ENCODE assay signal across 16 cellular contexts in the genomic region with DNA sequence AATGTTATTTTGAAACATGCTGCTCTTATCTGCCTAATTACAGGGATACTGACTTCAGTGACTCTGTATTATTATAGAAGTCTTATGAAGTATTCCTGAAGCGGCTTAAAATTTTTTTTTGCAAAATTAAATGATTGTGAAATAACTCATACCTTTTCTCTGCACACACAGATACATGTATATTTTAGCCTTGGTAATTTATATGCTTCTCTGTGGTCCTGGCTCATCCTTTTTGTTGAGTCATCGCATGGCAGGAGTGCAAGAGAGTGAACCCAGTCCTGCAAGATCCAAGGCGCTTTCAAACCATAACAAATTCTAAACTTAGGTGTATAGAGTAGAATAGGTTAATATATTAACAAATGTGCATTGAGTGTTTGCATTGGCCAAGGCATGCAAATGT. TPM values are rescaled to one million over a fixed set of nuclear protein-coding genes. Genes with fewer than 3 reads are reported as not detected.
A peak's percentile ranks its signal among the peaks of the same experiment; 100 is the strongest.
DNase-seq lines count a peak whose midpoint lies in the region; ATAC-seq, FAIRE-seq and TF ChIP-seq lines count a peak whose summit lies in the region.
"Had no signal": no experiment of that assay in that cellular context is flagged by ENCODE, and none has a peak within 500 bp of the region (broad histone marks: within the 10 kb centered on the region; RNA-seq: fewer than 3 reads in every experiment).

No MANE protein-coding gene starts in this region.

- no peaks in the 10 kb centered on the region for H3K9me3 ChIP-seq in SK-N-SH
- no peaks in the 10 kb centered on the region for H3K9me3 ChIP-seq in uterus
- H3K9me3 ChIP-seq in trophoblast cell (ENCODE audit: insufficient read depth, low read depth, low read length), result no peaks in the 10 kb centered on the region
- H3K9me3 ChIP-seq: tibial nerve had no signal

- POLR2A ChIA-PET in SK-N-SH (lab: Yijun Ruan, JAX), result no interaction called here

- H3K4ac ChIP-seq in trophoblast cell (ENCODE audit: low read depth, low read length), result no peak overlapping the region

- H3K9me3 Mint-ChIP-seq in activated naive CD4-positive, alpha-beta T cell treated with anti-CD3 and anti-CD28 coated beads, Interleukin-2, amount 50 U/mL, for 24 hours, result no peaks in the 10 kb centered on the region
- H3K9me3 Mint-ChIP-seq in activated naive CD4-positive, alpha-beta T cell treated with anti-CD3 and anti-CD28 coated beads, Interleukin-2, amount 10 ng/mL, durations not matched to agents 7 days and 5 days, result no peaks in the 10 kb centered on the region
- no peaks in the 10 kb centered on the region for H3K9me3 Mint-ChIP-seq in stimulated activated effector memory CD8-positive, alpha-beta T cell treated with anti-CD3 and anti-CD28 coated beads, Interleukin-12 subunit alpha, Interleukin-12 subunit beta, amount 100 ng/mL, for 72 hours
- H3K9me3 Mint-ChIP-seq: activated naive CD8-positive, alpha-beta T cell treated with anti-CD3 and anti-CD28 coated beads, Interleukin-2, amount 10 ng/mL, durations not matched to agents 7 days and 5 days had no signal

- no peak for TF ChIP-seq EP300 in SK-N-SH (IDR thresholded peaks at IDR 0.05; ENCODE audit: borderline replicate concordance in 1 of 2, low read depth in 1 of 2, low read length in 1 of 2)

- no peak overlapping the region for H2BK5ac ChIP-seq in trophoblast cell (ENCODE audit: low read depth, low read length, poor library complexity)

- H3K79me2 ChIP-seq in SK-N-SH (ENCODE audit: insufficient read depth), result peaks cover 100% of the 10 kb centered on the region
- H3K79me2 ChIP-seq in trophoblast cell (ENCODE audit: control insufficient read depth, insufficient read depth, low read length, poor library complexity), result peaks cover 16% of the 10 kb centered on the region

- H3K14ac ChIP-seq in trophoblast cell (ENCODE audit: low read length), result no peak overlapping the region

- H2BK12ac ChIP-seq in trophoblast cell (ENCODE audit: low read length), result no peak overlapping the region

- H3K27ac ChIP-seq in SK-N-SH (ENCODE audit: low read depth in 2 of 2, low read length in 1 of 2) (peak overlapping the region in 1 of 2 experiments; percentile 32; a peak in 1 of 4 replicates), uterus (no peak overlapping the region), trophoblast cell (ENCODE audit: low read depth, low read length) (no peak overlapping the region)
- H3K27ac ChIP-seq: tibial nerve had no signal

- no peak overlapping the region for H3K4me3 ChIP-seq in SK-N-SH (ENCODE audit: low read depth in 2 of 2, low read length in 1 of 2)
- H3K4me3 ChIP-seq in fibroblast of mammary gland (ENCODE audit: control insufficient read depth, low read depth, low read length), result no peak overlapping the region
- H3K4me3 ChIP-seq in uterus, result no peak overlapping the region
- no peak overlapping the region for H3K4me3 ChIP-seq in trophoblast cell (ENCODE audit: low read depth, low read length)
- H3K4me3 ChIP-seq: tibial nerve had no signal

- no peak overlapping the region for H2AK5ac ChIP-seq in trophoblast cell (ENCODE audit: low read length)

- H3K4me2 ChIP-seq in SK-N-SH, result peak overlapping the region; percentile 27; the same call in 1 of the 2 replicates
- no peak overlapping the region for H3K4me2 ChIP-seq in trophoblast cell (ENCODE audit: low read length)

- peak; percentile 47 for ATAC-seq in stimulated activated effector memory CD8-positive, alpha-beta T cell treated with anti-CD3 and anti-CD28 coated beads, Interleukin-12 subunit alpha, Interleukin-12 subunit beta, amount 100 ng/mL, for 72 hours
- ATAC-seq: activated CD8-positive, alpha-beta memory T cell treated with anti-CD3 and anti-CD28 coated beads, Interleukin-2, amount 10 ng/mL, durations not matched to agents 7 days and 5 days had no signal

- H4K8ac ChIP-seq in trophoblast cell (ENCODE audit: low read depth, low read length), result no peak overlapping the region

- H3K36me3 Mint-ChIP-seq in activated naive CD4-positive, alpha-beta T cell treated with anti-CD3 and anti-CD28 coated beads, Interleukin-2, amount 50 U/mL, for 24 hours, result peaks cover 19% of the 10 kb centered on the region
- peaks cover 34% of the 10 kb centered on the region for H3K36me3 Mint-ChIP-seq in activated naive CD4-positive, alpha-beta T cell treated with anti-CD3 and anti-CD28 coated beads, Interleukin-2, amount 10 ng/mL, durations not matched to agents 7 days and 5 days
- H3K36me3 Mint-ChIP-seq in stimulated activated effector memory CD8-positive, alpha-beta T cell treated with anti-CD3 and anti-CD28 coated beads, Interleukin-12 subunit alpha, Interleukin-12 subunit beta, amount 100 ng/mL, for 72 hours, result peaks cover 95% of the 10 kb centered on the region

- H4K12ac ChIP-seq in trophoblast cell (ENCODE audit: low read depth, low read length), result no peak overlapping the region

- H3K27me3 Mint-ChIP-seq in activated naive CD4-positive, alpha-beta T cell treated with anti-CD3 and anti-CD28 coated beads, Interleukin-2, amount 50 U/mL, for 24 hours, result no peaks in the 10 kb centered on the region
- no peaks in the 10 kb centered on the region for H3K27me3 Mint-ChIP-seq in activated naive CD4-positive, alpha-beta T cell treated with anti-CD3 and anti-CD28 coated beads, Interleukin-2, amount 10 ng/mL, durations not matched to agents 7 days and 5 days
- H3K27me3 Mint-ChIP-seq: activated CD8-positive, alpha-beta memory T cell treated with anti-CD3 and anti-CD28 coated beads, Interleukin-2, amount 10 ng/mL, durations not matched to agents 7 days and 5 days; activated naive CD8-positive, alpha-beta T cell treated with anti-CD3 and anti-CD28 coated beads, Interleukin-2, amount 10 ng/mL, durations not matched to agents 7 days and 5 days had no signal

- H3K18ac ChIP-seq in trophoblast cell (ENCODE audit: low read length), result no peak overlapping the region

- no peaks in the 10 kb centered on the region for H3K9me2 ChIP-seq in SK-N-SH

- 78% methylated on average over 3 of the region's 3 CpGs for WGBS in SK-N-SH (ENCODE audit: low lambda C conversion rate)
- no CpG with 5 or more reads among the region's 3 CpGs for WGBS in trophoblast cell (ENCODE audit: extremely low coverage, insufficient coverage, insufficient read length)

- H3K36me3 ChIP-seq in SK-N-SH (replicated peaks in 1 of 2; ENCODE audit: control insufficient read depth in 1 of 2, insufficient read depth in 2 of 2, low read length in 1 of 2), result peaks cover 21 to 26% of the 10 kb centered on the region in 2 experiments
- no peaks in the 10 kb centered on the region for H3K36me3 ChIP-seq in uterus
- H3K36me3 ChIP-seq in trophoblast cell (ENCODE audit: control insufficient read depth in 1 of 2, insufficient read depth in 2 of 2, low read length in 2 of 2), result peaks cover 7 to 11% of the 10 kb centered on the region in 2 experiments

- TF ChIP-seq CTCF in SK-N-SH (IDR thresholded peaks at IDR 0.05) (no peak), fibroblast of mammary gland (conservative IDR thresholded peaks at IDR 0.05; ENCODE audit: control insufficient read depth, insufficient read depth, low read depth, low read length) (no peak), uterus (IDR thresholded peaks at IDR 0.05) (no peak)

- H3K23ac ChIP-seq in trophoblast cell (ENCODE audit: low read length), result no peak overlapping the region

- peaks cover 19% of the 10 kb centered on the region for H3F3A ChIP-seq in SK-N-SH (replicated peaks; ENCODE audit: insufficient read depth)

- H3K4me3 Mint-ChIP-seq in activated naive CD4-positive, alpha-beta T cell treated with anti-CD3 and anti-CD28 coated beads, Interleukin-2, amount 50 U/mL, for 24 hours, result peak overlapping the region; percentile 30
- no peak overlapping the region for H3K4me3 Mint-ChIP-seq in activated naive CD4-positive, alpha-beta T cell treated with anti-CD3 and anti-CD28 coated beads, Interleukin-2, amount 10 ng/mL, durations not matched to agents 7 days and 5 days
- H3K4me3 Mint-ChIP-seq in stimulated activated effector memory CD8-positive, alpha-beta T cell treated with anti-CD3 and anti-CD28 coated beads, Interleukin-12 subunit alpha, Interleukin-12 subunit beta, amount 100 ng/mL, for 72 hours, result no peak overlapping the region
- H3K4me3 Mint-ChIP-seq: activated CD8-positive, alpha-beta memory T cell treated with anti-CD3 and anti-CD28 coated beads, Interleukin-2, amount 10 ng/mL, durations not matched to agents 7 days and 5 days; activated naive CD8-positive, alpha-beta T cell treated with anti-CD3 and anti-CD28 coated beads, Interleukin-2, amount 10 ng/mL, durations not matched to agents 7 days and 5 days had no signal

- DNase-seq in activated naive CD4-positive, alpha-beta T cell treated with anti-CD3 and anti-CD28 coated beads, Interleukin-2, amount 10 ng/mL, durations not matched to agents 7 days and 5 days, result no peak
- DNase-seq in SK-N-SH, result no peak
- DNase-seq in fibroblast of mammary gland (ENCODE audit: low read depth), result peak; percentile 70
- DNase-seq in stimulated activated effector memory CD8-positive, alpha-beta T cell treated with anti-CD3 and anti-CD28 coated beads, Interleukin-12 subunit alpha, Interleukin-12 subunit beta, amount 100 ng/mL, for 72 hours (ENCODE audit: low spot score in 2 of 2), result no peak
- DNase-seq in uterus, result no peak
- DNase-seq in HTR-8/SVneo (ENCODE audit: insufficient read length, low spot score), result no peak
- no peak for DNase-seq in trophoblast cell
- DNase-seq: activated CD8-positive, alpha-beta memory T cell treated with anti-CD3 and anti-CD28 coated beads, Interleukin-2, amount 10 ng/mL, durations not matched to agents 7 days and 5 days; activated naive CD8-positive, alpha-beta T cell treated with anti-CD3 and anti-CD28 coated beads, Interleukin-2, amount 10 ng/mL, durations not matched to agents 7 days and 5 days; effector memory CD4-positive, alpha-beta T cell; KG1; small intestine; T-helper 9 cell had no signal

- no peak overlapping the region for H3K27ac Mint-ChIP-seq in activated naive CD4-positive, alpha-beta T cell treated with anti-CD3 and anti-CD28 coated beads, Interleukin-2, amount 50 U/mL, for 24 hours
- H3K27ac Mint-ChIP-seq in activated naive CD4-positive, alpha-beta T cell treated with anti-CD3 and anti-CD28 coated beads, Interleukin-2, amount 10 ng/mL, durations not matched to agents 7 days and 5 days, result no peak overlapping the region
- no peak overlapping the region for H3K27ac Mint-ChIP-seq in stimulated activated effector memory CD8-positive, alpha-beta T cell treated with anti-CD3 and anti-CD28 coated beads, Interleukin-12 subunit alpha, Interleukin-12 subunit beta, amount 100 ng/mL, for 72 hours
- H3K27ac Mint-ChIP-seq: activated CD8-positive, alpha-beta memory T cell treated with anti-CD3 and anti-CD28 coated beads, Interleukin-2, amount 10 ng/mL, durations not matched to agents 7 days and 5 days; activated naive CD8-positive, alpha-beta T cell treated with anti-CD3 and anti-CD28 coated beads, Interleukin-2, amount 10 ng/mL, durations not matched to agents 7 days and 5 days had no signal

- peaks cover 3 to 12% of the 10 kb centered on the region in 2 experiments; a peak in 3 of 4 replicates for H3K4me1 ChIP-seq in SK-N-SH (ENCODE audit: control insufficient read depth in 1 of 2, insufficient read depth in 2 of 2, low read depth in 1 of 2, low read length in 1 of 2)
- no peaks in the 10 kb centered on the region for H3K4me1 ChIP-seq in uterus
- peaks cover 0 to 1% of the 10 kb centered on the region in 2 experiments for H3K4me1 ChIP-seq in trophoblast cell (ENCODE audit: control insufficient read depth in 1 of 2, insufficient read depth in 2 of 2, low read length in 2 of 2)

- H3K79me1 ChIP-seq in trophoblast cell (ENCODE audit: low read length), result no peaks in the 10 kb centered on the region

- no peaks in the 10 kb centered on the region for H3K27me3 ChIP-seq in SK-N-SH (ENCODE audit: insufficient read depth)
- H3K27me3 ChIP-seq in uterus, result no peaks in the 10 kb centered on the region
- no peaks in the 10 kb centered on the region for H3K27me3 ChIP-seq in trophoblast cell (ENCODE audit: insufficient read depth, low read length)
- H3K27me3 ChIP-seq: tibial nerve had no signal

- H4K20me1 ChIP-seq in SK-N-SH (ENCODE audit: insufficient read depth), result peaks cover 97% of the 10 kb centered on the region

- H3K4me1 Mint-ChIP-seq in activated naive CD4-positive, alpha-beta T cell treated with anti-CD3 and anti-CD28 coated beads, Interleukin-2, amount 50 U/mL, for 24 hours, result peaks cover 87% of the 10 kb centered on the region
- H3K4me1 Mint-ChIP-seq in activated naive CD4-positive, alpha-beta T cell treated with anti-CD3 and anti-CD28 coated beads, Interleukin-2, amount 10 ng/mL, durations not matched to agents 7 days and 5 days, result peaks cover 43% of the 10 kb centered on the region
- H3K4me1 Mint-ChIP-seq in stimulated activated effector memory CD8-positive, alpha-beta T cell treated with anti-CD3 and anti-CD28 coated beads, Interleukin-12 subunit alpha, Interleukin-12 subunit beta, amount 100 ng/mL, for 72 hours, result peaks cover 65% of the 10 kb centered on the region

- no peak overlapping the region for H2BK120ac ChIP-seq in trophoblast cell (ENCODE audit: insufficient read depth, low read length, poor library complexity)

- H2AFZ ChIP-seq in SK-N-SH (ENCODE audit: low read depth) (no peak overlapping the region), trophoblast cell (ENCODE audit: insufficient read depth, low read length, poor library complexity) (no peak overlapping the region)

- no peak for TF ChIP-seq RAD21 in SK-N-SH (IDR thresholded peaks at IDR 0.05; ENCODE audit: low read length)

- intact Hi-C loops in uterus (cut with DNase I; ENCODE audit: low total_unique reads), result no loop called here

- H4K91ac ChIP-seq in trophoblast cell (ENCODE audit: low read depth, low read length), result no peak overlapping the region

- no peak overlapping the region for H3K9ac ChIP-seq in SK-N-SH
- no peak overlapping the region for H3K9ac ChIP-seq in trophoblast cell (ENCODE audit: low read length)

- FAIRE-seq in HTR-8/SVneo (lab: Jason Lieb, UNC), result no peak
- FAIRE-seq: GM18507, small intestine had no signal

- TF ChIP-seq POLR2A in uterus (IDR thresholded peaks at IDR 0.05), result no peak

- CTCF ChIA-PET in activated naive CD4-positive, alpha-beta T cell treated with anti-CD3 and anti-CD28 coated beads, Interleukin-2, amount 10 ng/mL, durations not matched to agents 7 days and 5 days (lab: Charles Lee), result no interaction called here
- CTCF ChIA-PET in SK-N-SH (lab: Yijun Ruan, JAX), result interaction anchor here (1.1 to 1.6 kb wide), 2 partner anchors 9 to 476 kb away, joined by 3 to 6 read pairs; partner anchors contain the start of gene CCNT2

RNA-seq across cellular contexts. Expression of gene CCNT2, which starts 8.6 kb away (rescaled TPM):
- 5.3 and 7.2 TPM in 2 replicates for polyA plus RNA-seq in SK-N-SH (2012; rRNA removed)
- 4.5 and 4.8 TPM in 2 replicates for polyA plus RNA-seq in SK-N-SH (2012; cell fraction: cytosol; rRNA removed)
- 18.7 and 30.0 TPM in 2 replicates for polyA plus RNA-seq in SK-N-SH (2012; cell fraction: nucleus; rRNA removed)
- 100 to 1,000 TPM in 2 of 4 donors, 10 to 100 TPM in 2; 53.2 to 152 (median 84.9) TPM for total RNA-seq in uterus
- 42.3 and 42.9 TPM in 2 replicates for polyA plus RNA-seq in trophoblast cell (2013)
